9 cellular contexts compared by ENCODE assay signal in the genomic region with DNA sequence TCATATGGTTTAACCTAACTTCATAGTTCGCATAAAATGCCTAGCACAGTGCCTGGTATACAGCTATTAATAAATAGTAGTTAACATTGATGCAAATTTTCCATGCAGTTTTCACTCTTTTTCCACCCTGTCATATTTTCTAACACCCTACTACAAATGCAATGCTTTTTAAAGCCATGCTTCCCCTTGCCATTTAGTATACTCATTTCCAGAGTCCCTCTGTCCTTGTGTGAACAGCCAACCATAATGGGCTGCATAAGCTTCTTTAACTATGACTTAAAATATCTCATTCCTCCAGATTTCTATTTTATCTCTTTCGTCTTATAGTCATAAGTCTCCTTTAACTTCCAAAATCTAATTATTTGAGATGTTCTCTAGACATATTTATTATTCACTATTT.
"Had no signal": no experiment of that assay in that cellular context is flagged by ENCODE, and none has a peak within 500 bp of the region (broad histone marks: within the 10 kb centered on the region; RNA-seq: fewer than 3 reads in every experiment).

No MANE protein-coding gene starts in this region.

- ATAC-seq: GM23338, HepG2 had no signal

- H2AFZ ChIP-seq: GM23338 had no signal

- H3K4me2 ChIP-seq: GM23338, KMS-11 had no signal

- H3K27ac ChIP-seq: HL-60, KMS-11 had no signal

- H3K4me3 ChIP-seq: GM23338 had no signal

- DNase-seq: H9, HCEC 1CT, KBM-7 had no signal

- FAIRE-seq: H1, H54, HepG2 had no signal

- H3K9ac ChIP-seq: KMS-11 had no signal
